In genomic region chr11:43550714-43551113, GRCh38 we compare ENCODE assay signal across 19 cellular contexts.
"Had no signal": no experiment of that assay in that cellular context is flagged by ENCODE, and none has a peak within 500 bp of the region (broad histone marks: within the 10 kb centered on the region; RNA-seq: fewer than 3 reads in every experiment).

No MANE protein-coding gene starts in this region.

- DNase-seq: heart left ventricle; immature natural killer cell; islet precursor cell; left ventricle myocardium inferior; mesendoderm; naive thymus-derived CD8-positive, alpha-beta T cell; psoas muscle; right lobe of liver; stimulated activated CD4-positive, alpha-beta T cell treated with anti-CD3 and anti-CD28 coated beads, Interleukin-12 subunit alpha, Interleukin-12 subunit beta, amount 100 ng/mL, for 4 hours; stimulated activated CD4-positive, alpha-beta T cell treated with anti-CD3 and anti-CD28 coated beads, Interleukin-15, amount 100 ng/mL, for 24 hours; stimulated activated CD4-positive, alpha-beta T cell treated with anti-CD3 and anti-CD28 coated beads, Interleukin-2, amount 100 ng/mL, for 24 hours; stimulated activated CD4-positive, alpha-beta T cell treated with anti-CD3 and anti-CD28 coated beads, Interleukin-4, amount 100 ng/mL, for 1 hour; stimulated activated naive CD4-positive, alpha-beta T cell; thyroid gland; transverse colon; upper lobe of left lung had no signal

- H3K27ac ChIP-seq: heart left ventricle, left ventricle myocardium inferior, parathyroid adenoma, psoas muscle, right atrium auricular region, right lobe of liver, thyroid gland, transverse colon, upper lobe of left lung, vagina had no signal
